ENCODE assay signal across 24 cellular contexts in the genomic region with DNA sequence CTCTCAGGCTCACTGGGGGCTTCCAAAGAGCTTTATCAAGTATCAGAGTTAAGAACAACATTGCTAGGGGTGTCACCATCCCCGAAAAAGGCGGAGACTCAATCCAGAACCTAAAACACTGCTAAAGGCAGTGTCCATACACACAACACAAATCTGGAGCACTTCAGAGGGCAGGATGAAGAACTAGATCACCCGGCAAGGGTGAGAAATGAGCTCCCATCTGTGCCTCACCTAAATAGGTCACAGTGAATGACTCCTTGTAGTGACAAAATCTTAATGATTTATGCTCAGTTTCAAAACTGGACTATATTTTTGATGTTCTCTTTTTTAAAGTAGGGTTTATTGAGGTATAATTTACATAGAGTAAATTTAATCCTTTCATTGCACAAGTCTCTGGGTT.
"Had no signal": no experiment of that assay in that cellular context is flagged by ENCODE, and none has a peak within 500 bp of the region (broad histone marks: within the 10 kb centered on the region; RNA-seq: fewer than 3 reads in every experiment).

No MANE protein-coding gene starts in this region.

- ATAC-seq: activated T-cell treated with anti-CD3 and anti-CD28 coated beads, Interleukin-2, amount 50 U/mL, for 4 hours; mucosa of descending colon; natural killer cell; sciatic nerve; stimulated activated naive B cell treated with anti-CD40 and anti-IgM and Interleukin-4, amounts not matched to agents 10 μg/mL and 1 μg/mL and 100 μg/mL, for 72 hours; WTC11 had no signal

- H3K27me3 ChIP-seq: brain microvascular endothelial cell, esophagus muscularis mucosa, neutrophil had no signal

- H3K4me3 ChIP-seq: esophagus muscularis mucosa, left ventricle myocardium inferior, mucosa of descending colon had no signal

- H3K4me3 Mint-ChIP-seq: activated CD4-positive, alpha-beta memory T cell treated with anti-CD3 and anti-CD28 coated beads, Interleukin-2, amount 10 ng/mL, durations not matched to agents 7 days and 5 days; activated T-cell treated with anti-CD3 and anti-CD28 coated beads, Interleukin-2, amount 50 U/mL, for 4 hours; immature natural killer cell; natural killer cell; stimulated activated naive B cell treated with anti-CD40 and anti-IgM and Interleukin-4, amounts not matched to agents 10 μg/mL and 1 μg/mL and 100 μg/mL, for 72 hours; T-helper 2 cell treated with Interferon-gamma antibody and Interleukin-4, amounts not matched to agents 5 μg/mL and 100 μg/mL, for 36 hours; WTC11 had no signal

- H3K27ac Mint-ChIP-seq: activated CD4-positive, alpha-beta memory T cell treated with anti-CD3 and anti-CD28 coated beads, Interleukin-2, amount 10 ng/mL, durations not matched to agents 7 days and 5 days; T-helper 2 cell treated with Interferon-gamma antibody and Interleukin-4, amounts not matched to agents 5 μg/mL and 100 μg/mL, for 36 hours; WTC11 had no signal

- DNase-seq: activated CD4-positive, alpha-beta memory T cell treated with anti-CD3 and anti-CD28 coated beads, Interleukin-2, amount 10 ng/mL, durations not matched to agents 7 days and 5 days; activated CD4-positive, alpha-beta T cell treated with anti-CD3 and anti-CD28 coated beads for 48 hours; activated effector memory CD4-positive, alpha-beta T cell treated with Interleukin-2 at 50 U/mL for 16 hours; activated naive CD4-positive, alpha-beta T cell treated with anti-CD3 and anti-CD28 coated beads, Interleukin-2, amount 50 U/mL, for 16 hours; activated T-cell treated with anti-CD3 and anti-CD28 coated beads, Interleukin-2, amount 50 U/mL, for 4 hours; aorta; brain microvascular endothelial cell; central memory CD4-positive, alpha-beta T cell; cortex of kidney; effector CD4-positive, alpha-beta T cell; immature natural killer cell; kidney glomerular epithelial cell; left ventricle myocardium inferior; mammary epithelial cell; mucosa of descending colon; natural killer cell; stimulated activated CD4-positive, alpha-beta T cell treated with anti-CD3 and anti-CD28 coated beads, Interleukin-4, amount 100 ng/mL, for 24 hours; stimulated activated naive B cell treated with anti-CD40 and anti-IgM and Interleukin-4, amounts not matched to agents 10 μg/mL and 1 μg/mL and 100 μg/mL, for 72 hours had no signal

- H3K36me3 Mint-ChIP-seq: natural killer cell had no signal

- H3K9me3 ChIP-seq: esophagus muscularis mucosa, left ventricle myocardium inferior, mucosa of descending colon, neutrophil had no signal

- H3K4me1 ChIP-seq: parathyroid adenoma had no signal

- H3K27me3 Mint-ChIP-seq: activated CD4-positive, alpha-beta memory T cell treated with anti-CD3 and anti-CD28 coated beads, Interleukin-2, amount 10 ng/mL, durations not matched to agents 7 days and 5 days; stimulated activated naive B cell treated with anti-CD40 and anti-IgM and Interleukin-4, amounts not matched to agents 10 μg/mL and 1 μg/mL and 100 μg/mL, for 72 hours had no signal

- H3K4me1 Mint-ChIP-seq: activated CD4-positive, alpha-beta memory T cell treated with anti-CD3 and anti-CD28 coated beads, Interleukin-2, amount 10 ng/mL, durations not matched to agents 7 days and 5 days had no signal

- H3K9ac ChIP-seq: parathyroid adenoma had no signal

- H2AFZ ChIP-seq: parathyroid adenoma had no signal

- H3K27ac ChIP-seq: parathyroid adenoma had no signal

- H3K36me3 ChIP-seq: brain microvascular endothelial cell had no signal

- H3K9me3 Mint-ChIP-seq: activated CD4-positive, alpha-beta memory T cell treated with anti-CD3 and anti-CD28 coated beads, Interleukin-2, amount 10 ng/mL, durations not matched to agents 7 days and 5 days; activated T-cell treated with anti-CD3 and anti-CD28 coated beads, Interleukin-2, amount 50 U/mL, for 4 hours; immature natural killer cell; natural killer cell; stimulated activated naive B cell treated with anti-CD40 and anti-IgM and Interleukin-4, amounts not matched to agents 10 μg/mL and 1 μg/mL and 100 μg/mL, for 72 hours; T-helper 2 cell treated with Interferon-gamma antibody and Interleukin-4, amounts not matched to agents 5 μg/mL and 100 μg/mL, for 36 hours; WTC11 had no signal
